Comparison of ENCODE assay signal across 1 cellular context in genomic region chr11:70397983-70398833, GRCh38.
TF ChIP-seq lines count a peak whose summit lies in the region.

CTTN (plus strand) TSS chr11:70398529; CDS start chr11:70407298, 8,769 bp downstream.

TF ChIP-seq in HepG2, 621 proteins besides CTCF, POLR2A, EP300 and RAD21 (continued from another document and continues in another):
- no peak for TF ChIP-seq HMGXB3 (CRISPR knock-in tag; IDR thresholded peaks at IDR 0.05; ENCODE audit: borderline replicate concordance)
- no peak for TF ChIP-seq ZBTB37 (CRISPR knock-in tag; IDR thresholded peaks at IDR 0.05)
- peak; percentile 56 for TF ChIP-seq PATZ1 (CRISPR knock-in tag; IDR thresholded peaks at IDR 0.05)
- peak; percentile 82; the same call in 1 of the 2 replicates for TF ChIP-seq CCDC6 (CRISPR knock-in tag; IDR thresholded peaks at IDR 0.05)
- TF ChIP-seq HBP1 (CRISPR knock-in tag; IDR thresholded peaks at IDR 0.05; ENCODE audit: low read depth), result 0 out of 2 replicates have a peak, but pooled peaks have one; percentile 33
- no peak for TF ChIP-seq PAF1 (CRISPR knock-in tag; IDR thresholded peaks at IDR 0.05)
- peak; percentile 58; the same call in 1 of the 2 replicates for TF ChIP-seq ZNF616 (CRISPR knock-in tag; IDR thresholded peaks at IDR 0.05; ENCODE audit: low read depth)
- 0 out of 2 replicates have a peak, but pooled peaks have one; percentile 10 for TF ChIP-seq RERE (CRISPR knock-in tag; IDR thresholded peaks at IDR 0.05; ENCODE audit: low read depth)
- TF ChIP-seq AHR (CRISPR knock-in tag; IDR thresholded peaks at IDR 0.05), result peak; percentile 29
- no peak for TF ChIP-seq SIX4 (CRISPR knock-in tag; IDR thresholded peaks at IDR 0.05)
- TF ChIP-seq ZFP37 (CRISPR knock-in tag; IDR thresholded peaks at IDR 0.05; ENCODE audit: borderline replicate concordance), result no peak
- TF ChIP-seq LCORL (IDR thresholded peaks at IDR 0.05), result no peak
- peak; percentile 30; the same call in 1 of the 2 replicates for TF ChIP-seq LCORL (CRISPR knock-in tag; IDR thresholded peaks at IDR 0.05)
- TF ChIP-seq ZSCAN31 (CRISPR knock-in tag; IDR thresholded peaks at IDR 0.05; ENCODE audit: low read depth), result peak; percentile 43; the same call in 1 of the 2 replicates
- TF ChIP-seq KAT2B (IDR thresholded peaks at IDR 0.05; ENCODE audit: borderline replicate concordance, low read depth, low read length), result no peak
- TF ChIP-seq ZBTB3 (CRISPR knock-in tag; IDR thresholded peaks at IDR 0.05; ENCODE audit: borderline replicate concordance, low read depth), result no peak
- TF ChIP-seq ETV6 (CRISPR knock-in tag; conservative IDR thresholded peaks at IDR 0.05), result no peak
- no peak for TF ChIP-seq ZNF234 (CRISPR knock-in tag; conservative IDR thresholded peaks at IDR 0.05)
- no peak; the same call in 1 of the 2 replicates for TF ChIP-seq HNF1A (IDR thresholded peaks at IDR 0.05; ENCODE audit: low read depth)
- peak; percentile 44; the same call in 1 of the 2 replicates for TF ChIP-seq HNF1A (CRISPR knock-in tag; IDR thresholded peaks at IDR 0.05; ENCODE audit: borderline replicate concordance)
- TF ChIP-seq KMT2A (CRISPR knock-in tag; IDR thresholded peaks at IDR 0.05), result no peak; the same call in 1 of the 2 replicates
- TF ChIP-seq ZNF772 (CRISPR knock-in tag; IDR thresholded peaks at IDR 0.05), result no peak; the same call in 1 of the 2 replicates
- TF ChIP-seq ZNF512B (CRISPR knock-in tag; IDR thresholded peaks at IDR 0.05; ENCODE audit: borderline replicate concordance), result no peak
- TF ChIP-seq POGK (CRISPR knock-in tag; conservative IDR thresholded peaks at IDR 0.05), result peak; percentile 72; the same call in 1 of the 2 replicates
- TF ChIP-seq ZNF878 (CRISPR knock-in tag; IDR thresholded peaks at IDR 0.05), result peak; percentile 74; the same call in 1 of the 2 replicates
- TF ChIP-seq ZNF160 (CRISPR knock-in tag; IDR thresholded peaks at IDR 0.05), result no peak; the same call in 1 of the 2 replicates
- TF ChIP-seq NFYB (CRISPR knock-in tag; IDR thresholded peaks at IDR 0.05), result no peak
- no peak for TF ChIP-seq JUND (CRISPR knock-in tag; IDR thresholded peaks at IDR 0.05)
- TF ChIP-seq HOXD1 (CRISPR knock-in tag; IDR thresholded peaks at IDR 0.05), result peak; percentile 51; the same call in 1 of the 2 replicates
- TF ChIP-seq ARID2 (CRISPR knock-in tag; IDR thresholded peaks at IDR 0.05; ENCODE audit: borderline replicate concordance), result 0 out of 2 replicates have a peak, but pooled peaks have one; percentile 42
- TF ChIP-seq ZC3H4 (CRISPR knock-in tag; IDR thresholded peaks at IDR 0.05; ENCODE audit: borderline replicate concordance), result no peak
